11 cellular contexts compared by ENCODE assay signal in the genomic region with DNA sequence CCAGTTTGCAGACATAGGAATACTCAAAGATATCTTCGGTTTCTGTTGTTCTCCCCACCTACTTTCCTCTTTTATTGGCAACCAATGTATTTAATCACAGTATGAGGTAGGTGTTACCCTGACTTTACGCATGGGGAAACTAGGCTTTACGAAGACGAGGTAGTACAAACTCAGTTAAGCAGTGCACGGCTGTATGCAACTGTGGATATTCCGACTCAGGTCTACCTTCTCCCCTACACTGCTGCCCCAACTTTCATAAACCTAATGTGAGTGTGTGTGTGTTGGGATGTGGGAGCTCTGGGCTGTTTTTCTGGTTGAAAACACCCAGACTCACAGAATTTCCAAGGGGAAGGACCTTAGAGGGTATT. TPM values are rescaled to one million over a fixed set of nuclear protein-coding genes. Genes with fewer than 3 reads are reported as not detected.
DNase-seq lines count a peak whose midpoint lies in the region; ATAC-seq and TF ChIP-seq lines count a peak whose summit lies in the region.
"Had no signal": no experiment of that assay in that cellular context is flagged by ENCODE, and none has a peak within 500 bp of the region (broad histone marks: within the 10 kb centered on the region; RNA-seq: fewer than 3 reads in every experiment).

No MANE protein-coding gene starts in this region.

- H3F3A ChIP-seq in GM23248 (ENCODE audit: insufficient read depth) = no peaks in the 10 kb centered on the region
- no peaks in the 10 kb centered on the region for H3F3A ChIP-seq in PC-3 (ENCODE audit: low read length, unreplicated experiment)

- H4K20me1 ChIP-seq in GM23248 (ENCODE audit: insufficient read depth) = no peaks in the 10 kb centered on the region
- H4K20me1 ChIP-seq in PC-3 (ENCODE audit: low read length) = no peaks in the 10 kb centered on the region

- H3K27ac ChIP-seq in GM23248 (no peak overlapping the region; the same call in 1 of the 2 replicates), PC-3 (ENCODE audit: low read length) (no peak overlapping the region), parathyroid adenoma (peak overlapping the region; percentile 89)

- H3K4me3 ChIP-seq in GM23248 (no peak overlapping the region), PC-3 (ENCODE audit: low read length) (no peak overlapping the region), endocrine pancreas (ENCODE audit: control insufficient read depth, insufficient read depth, low read length) (peak overlapping the region; percentile 90), parathyroid adenoma (ENCODE audit: low read depth, low read length) (no peak overlapping the region)

- peak overlapping the region; percentile 78; the same call in 1 of the 2 replicates for H3K9ac ChIP-seq in GM23248
- no peak overlapping the region for H3K9ac ChIP-seq in PC-3 (ENCODE audit: low read length)
- peak overlapping the region; percentile 100 for H3K9ac ChIP-seq in endocrine pancreas (ENCODE audit: control insufficient read depth, insufficient read depth, low read length)
- H3K9ac ChIP-seq in parathyroid adenoma = no peak overlapping the region

- WGBS in GM23248 (ENCODE audit: low coverage in 1 of 2, low lambda C conversion rate in 2 of 2, missing lambda C conversion rate in 2 of 2), 2 experiments = 88 to 90% methylated on average over 6 of the region's 6 CpGs

- CTCF ChIA-PET in PC-3 (lab: Charles Lee) = no interaction called here

- H3K27me3 ChIP-seq in GM23248 (replicated peaks; ENCODE audit: insufficient read depth) (no peaks in the 10 kb centered on the region), PC-3 (ENCODE audit: low read length) (no peaks in the 10 kb centered on the region), endocrine pancreas (ENCODE audit: control insufficient read depth, insufficient read depth, low read length) (no peaks in the 10 kb centered on the region), parathyroid adenoma (ENCODE audit: control insufficient read depth, insufficient read depth, low read length) (no peaks in the 10 kb centered on the region)

- in situ Hi-C loops in GM23248 (cut with MboI) = no loop called here

- no peak for TF ChIP-seq CTCF in PC-3 (conservative IDR thresholded peaks at IDR 0.05; ENCODE audit: low read depth, low read length)
- no peak for TF ChIP-seq CTCF in parathyroid adenoma (IDR thresholded peaks at IDR 0.05)

- H3K79me2 ChIP-seq in GM23248 (ENCODE audit: insufficient read depth) (peaks cover 35% of the 10 kb centered on the region), PC-3 (ENCODE audit: low read length) (peaks cover 25% of the 10 kb centered on the region), parathyroid adenoma (peaks cover 9% of the 10 kb centered on the region)

- no TSS peak for BruUV-seq in PC-3 (replicated peaks; lab: Mats Ljungman, UMichigan)

- H3K9me2 ChIP-seq in GM23248 (ENCODE audit: insufficient read depth) = no peaks in the 10 kb centered on the region
- H3K9me2 ChIP-seq in PC-3 (replicated peaks; ENCODE audit: low read length) = no peaks in the 10 kb centered on the region

- H2AFZ ChIP-seq in GM23248 (peak overlapping the region; percentile 84), PC-3 (ENCODE audit: low read length) (no peak overlapping the region), parathyroid adenoma (peak overlapping the region; percentile 92)

- DNase-seq in GM23248 (no peak), PC-3 (no peak), ureter (ENCODE audit: low spot score) (no peak), EL (no peak), midbrain (lab: John Stamatoyannopoulos, UW) (no peak)
- DNase-seq: central memory CD4-positive, alpha-beta T cell; heart right ventricle; occipital lobe had no signal

- H3K9me3 ChIP-seq in GM23248 (ENCODE audit: low read depth) = no peaks in the 10 kb centered on the region
- H3K9me3 ChIP-seq in PC-3 (ENCODE audit: low read length) = no peaks in the 10 kb centered on the region
- H3K9me3 ChIP-seq in endocrine pancreas (ENCODE audit: control insufficient read depth, low read length) = no peaks in the 10 kb centered on the region
- H3K9me3 ChIP-seq in parathyroid adenoma (ENCODE audit: control insufficient read depth, low read length) = no peaks in the 10 kb centered on the region
- H3K9me3 ChIP-seq: heart right ventricle had no signal

- intact Hi-C loops in PC-3 (cut with micrococcal nuclease) = no loop called here

- H3K36me3 ChIP-seq in GM23248 (ENCODE audit: low read depth) (no peaks in the 10 kb centered on the region), PC-3 (ENCODE audit: low read depth, low read length) (no peaks in the 10 kb centered on the region), endocrine pancreas (ENCODE audit: control insufficient read depth, insufficient read depth, low read length) (no peaks in the 10 kb centered on the region), parathyroid adenoma (ENCODE audit: control insufficient read depth, insufficient read depth, low read length) (no peaks in the 10 kb centered on the region)
- H3K36me3 ChIP-seq: heart right ventricle had no signal

- ATAC-seq in PC-3 (no peak), GM18520 (IDR thresholded peaks at IDR 0.05; ENCODE audit: unreplicated experiment) (no peak)

- H3K4me2 ChIP-seq in GM23248 (ENCODE audit: unreplicated experiment) (no peak overlapping the region), PC-3 (ENCODE audit: low read length) (peak overlapping the region; percentile 84; the same call in 1 of the 2 replicates), parathyroid adenoma (ENCODE audit: low read length) (no peak overlapping the region)

- peaks cover 7% of the 10 kb centered on the region; the same call in 1 of the 2 replicates for H3K4me1 ChIP-seq in GM23248 (ENCODE audit: insufficient read depth)
- H3K4me1 ChIP-seq in PC-3 (ENCODE audit: insufficient read depth, low read length) = peaks cover 16% of the 10 kb centered on the region
- no peaks in the 10 kb centered on the region for H3K4me1 ChIP-seq in endocrine pancreas (ENCODE audit: control insufficient read depth, insufficient read depth, low read length)
- H3K4me1 ChIP-seq in parathyroid adenoma = peaks cover 15% of the 10 kb centered on the region

- POLR2A ChIA-PET in PC-3 (lab: Charles Lee; ENCODE audit: unreplicated experiment) = no interaction called here

RNA-seq across cellular contexts. Expression of gene GPT2, which starts 1.2 kb away (rescaled TPM):
- total RNA-seq in GM23248 (2014; rRNA removed; shearing (Covaris generic)) = 33.7 and 65.3 TPM in 2 replicates
- 26.9 and 32.0 TPM in 2 replicates for polyA plus RNA-seq in GM23248 (2016; fragmentation: Nextera tagmentation; extraction: Ambion mirVana)
- total RNA-seq in PC-3 (2014; rRNA removed) (19.4 and 22.0 TPM in 2 replicates), ureter (34.2 TPM)

RNA-seq across cellular contexts. Expression of gene C16orf87, which starts 51.9 kb away (rescaled TPM):
- total RNA-seq in GM23248 (2014; rRNA removed; shearing (Covaris generic)) = 4.6 and 7.9 TPM in 2 replicates
- 17.4 and 17.6 TPM in 2 replicates for polyA plus RNA-seq in GM23248 (2016; fragmentation: Nextera tagmentation; extraction: Ambion mirVana)
- total RNA-seq in PC-3 (2014; rRNA removed) = 4.0 and 5.1 TPM in 2 replicates
- 9.4 TPM for total RNA-seq in ureter

Comparison
In these comparisons a context has a peak if more than half of its experiments do, and no peak if none do; other contexts are left out.
1. H3K9ac ChIP-seq: peak in GM23248 (single experiment) and endocrine pancreas (single experiment); none in PC-3 (single experiment) and parathyroid adenoma (single experiment).